Comparison of ENCODE assay signal across 8 cellular contexts in genomic region chr7:74231232-74231590, GRCh38. TPM values are rescaled to one million over a fixed set of nuclear protein-coding genes. Genes with fewer than 3 reads are reported as not detected.
DNase-seq lines count a peak whose midpoint lies in the region; ATAC-seq lines count a peak whose summit lies in the region.

No MANE protein-coding gene starts in this region.

- intact Hi-C loops in Right ventricle myocardium superior (cut with DNase I) = no loop called here

- DNase-seq in medulla oblongata (ENCODE audit: extremely low spot score) (peak; percentile 39), Right ventricle myocardium superior (no peak), NCI-H2227 (lab: John Stamatoyannopoulos, UW; ENCODE audit: unreplicated experiment) (no peak), NCI-H1436 (lab: John Stamatoyannopoulos, UW) (no peak), NCI-H748 (lab: John Stamatoyannopoulos, UW; ENCODE audit: unreplicated experiment) (no peak)

- ATAC-seq in GM18517 (IDR thresholded peaks at IDR 0.05; ENCODE audit: unreplicated experiment) (peak; percentile 77), GM21381 (IDR thresholded peaks at IDR 0.05; ENCODE audit: unreplicated experiment) (peak; percentile 79), HG03196 (IDR thresholded peaks at IDR 0.05; ENCODE audit: unreplicated experiment) (peak; percentile 73), Right ventricle myocardium superior (ENCODE audit: poor library complexity) (no peak)

RNA-seq across cellular contexts. Expression of gene LAT2, which starts 21.4 kb away (rescaled TPM):
- 2.2 TPM for total RNA-seq in Right ventricle myocardium superior

RNA-seq across cellular contexts. Expression of gene RFC2, which starts 23.0 kb away (rescaled TPM):
- total RNA-seq in Right ventricle myocardium superior = 9.4 TPM

RNA-seq across cellular contexts. Expression of gene EIF4H, which starts 57.1 kb away (rescaled TPM):
- 166 TPM for total RNA-seq in Right ventricle myocardium superior

RNA-seq across cellular contexts. Expression of gene CLIP2, which starts 58.0 kb away (rescaled TPM):
- 6.6 TPM for total RNA-seq in Right ventricle myocardium superior
